In the genomic region with DNA sequence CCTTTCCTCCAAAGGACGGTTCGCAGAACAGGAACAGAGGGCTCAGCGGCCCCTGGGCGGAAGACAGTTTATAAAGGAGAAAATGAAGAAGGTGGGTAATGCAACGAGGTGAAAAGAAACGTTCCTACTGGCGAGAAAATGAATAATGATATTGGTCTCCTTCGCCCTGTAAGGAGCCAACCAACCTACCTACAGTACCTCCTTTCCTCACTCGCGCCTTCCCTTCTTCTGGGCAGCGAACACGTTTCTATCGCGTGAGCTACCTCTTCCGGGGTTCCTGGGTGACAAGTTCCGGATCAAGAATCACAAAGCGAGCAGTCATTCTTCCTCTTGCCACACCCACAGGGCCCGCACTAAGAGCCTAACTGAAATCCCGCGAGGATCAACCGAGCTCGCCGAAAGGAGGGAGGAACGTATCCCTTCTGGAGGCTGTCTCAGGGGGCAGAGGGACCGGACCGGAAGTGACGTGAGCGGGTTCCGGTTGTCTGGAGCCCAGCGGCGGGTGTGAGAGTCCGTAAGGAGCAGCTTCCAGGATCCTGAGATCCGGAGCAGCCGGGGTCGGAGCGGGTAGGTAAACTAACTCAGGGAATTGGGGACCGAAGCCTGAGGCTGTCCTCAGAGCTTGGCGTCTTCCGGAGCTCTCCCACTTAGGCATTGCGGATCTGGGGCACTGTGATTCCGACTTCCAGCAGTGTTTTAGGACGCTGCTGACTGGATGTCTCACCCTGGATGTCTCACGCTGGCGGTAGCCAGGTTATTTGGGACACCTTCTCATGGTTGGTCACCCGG, we compare ENCODE assay signal across 1 cellular context.
TF ChIP-seq lines count a peak whose summit lies in the region.

A gene (minus strand): TSS at position 249 of the 789 bp plus-strand sequence. CDS start 9,452 bp downstream, outside the sequence.
A gene (plus strand): TSS at position 473 of the 789 bp plus-strand sequence. CDS start 23,793 bp downstream, outside the sequence.

TF ChIP-seq in H1, 55 proteins besides CTCF, POLR2A, EP300 and RAD21:
- TF ChIP-seq SP4 (IDR thresholded peaks at IDR 0.05; ENCODE audit: low read length): peak; percentile 66; the same call in 1 of the 2 replicates
- peak; percentile 92 for TF ChIP-seq GABPA (IDR thresholded peaks at IDR 0.05; ENCODE audit: borderline replicate concordance, insufficient read depth, low read length)
- TF ChIP-seq JUND (IDR thresholded peaks at IDR 0.05; ENCODE audit: low read length): peak; percentile 60; the same call in 1 of the 2 replicates
- TF ChIP-seq POLR2AphosphoS5 (IDR thresholded peaks at IDR 0.05; ENCODE audit: low read depth, low read length): peak; percentile 97
- no peak for TF ChIP-seq POU5F1 (IDR thresholded peaks at IDR 0.05; ENCODE audit: low read depth, low read length)
- TF ChIP-seq GTF2F1 (IDR thresholded peaks at IDR 0.05; ENCODE audit: borderline replicate concordance, low read depth, low read length): 0 out of 2 replicates have a peak, but pooled peaks have one; percentile 13
- peak; percentile 95 for TF ChIP-seq TAF1 (IDR thresholded peaks at IDR 0.05; ENCODE audit: low read depth, low read length)
- no peak for TF ChIP-seq SP2 (IDR thresholded peaks at IDR 0.05; ENCODE audit: low read length)
- TF ChIP-seq BRCA1 (IDR thresholded peaks at IDR 0.05; ENCODE audit: low read depth, low read length): peak; percentile 89
- peak; percentile 67 for TF ChIP-seq KDM4A (IDR thresholded peaks at IDR 0.05; ENCODE audit: low read depth, low read length, severe bottlenecking)
- TF ChIP-seq CREB1 (IDR thresholded peaks at IDR 0.05): peak; percentile 86
- peak; percentile 80 for TF ChIP-seq TAF7 (optimal IDR thresholded peaks at IDR 0.05; ENCODE audit: borderline replicate concordance, low read depth, low read length)
- TF ChIP-seq, protein P1, sequence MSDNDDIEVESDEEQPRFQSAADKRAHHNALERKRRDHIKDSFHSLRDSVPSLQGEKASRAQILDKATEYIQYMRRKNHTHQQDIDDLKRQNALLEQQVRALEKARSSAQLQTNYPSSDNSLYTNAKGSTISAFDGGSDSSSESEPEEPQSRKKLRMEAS (IDR thresholded peaks at IDR 0.05): peak; percentile 91
- TF ChIP-seq CEBPB (IDR thresholded peaks at IDR 0.05; ENCODE audit: low read depth, low read length): 0 out of 2 replicates have a peak, but pooled peaks have one; percentile 20
- TF ChIP-seq, protein P2, sequence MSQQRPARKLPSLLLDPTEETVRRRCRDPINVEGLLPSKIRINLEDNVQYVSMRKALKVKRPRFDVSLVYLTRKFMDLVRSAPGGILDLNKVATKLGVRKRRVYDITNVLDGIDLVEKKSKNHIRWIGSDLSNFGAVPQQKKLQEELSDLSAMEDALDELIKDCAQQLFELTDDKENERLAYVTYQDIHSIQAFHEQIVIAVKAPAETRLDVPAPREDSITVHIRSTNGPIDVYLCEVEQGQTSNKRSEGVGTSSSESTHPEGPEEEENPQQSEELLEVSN (IDR thresholded peaks at IDR 0.05): no peak
- TF ChIP-seq TBP (IDR thresholded peaks at IDR 0.05; ENCODE audit: low read depth, low read length): peak; percentile 84
- TF ChIP-seq CBX8 (IDR thresholded peaks at IDR 0.05; ENCODE audit: borderline replicate concordance, low read depth, low read length): no peak
- TF ChIP-seq SIN3A (conservative IDR thresholded peaks at IDR 0.05 in 1 of 2, IDR thresholded peaks at IDR 0.05 in 1 of 2; ENCODE audit: low read depth in 1 of 2, low read length in 2 of 2): peak; percentile 86; a peak in 3 of 4 replicates
- TF ChIP-seq CTBP2 (IDR thresholded peaks at IDR 0.05; ENCODE audit: borderline replicate concordance, insufficient read depth, insufficient read length, low read length): no peak
- TF ChIP-seq ASH2L (IDR thresholded peaks at IDR 0.05; ENCODE audit: low read length): peak; percentile 87
- TF ChIP-seq SAP30 (IDR thresholded peaks at IDR 0.05; ENCODE audit: insufficient read depth, insufficient replicate concordance, low read length): peak; percentile 89
- TF ChIP-seq PHF8 (conservative IDR thresholded peaks at IDR 0.05; ENCODE audit: low read depth, low read length): peak; percentile 71
- TF ChIP-seq, protein P3, sequence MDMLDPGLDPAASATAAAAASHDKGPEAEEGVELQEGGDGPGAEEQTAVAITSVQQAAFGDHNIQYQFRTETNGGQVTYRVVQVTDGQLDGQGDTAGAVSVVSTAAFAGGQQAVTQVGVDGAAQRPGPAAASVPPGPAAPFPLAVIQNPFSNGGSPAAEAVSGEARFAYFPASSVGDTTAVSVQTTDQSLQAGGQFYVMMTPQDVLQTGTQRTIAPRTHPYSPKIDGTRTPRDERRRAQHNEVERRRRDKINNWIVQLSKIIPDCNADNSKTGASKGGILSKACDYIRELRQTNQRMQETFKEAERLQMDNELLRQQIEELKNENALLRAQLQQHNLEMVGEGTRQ (IDR thresholded peaks at IDR 0.05; ENCODE audit: low read length): no peak
- TF ChIP-seq SP1 (IDR thresholded peaks at IDR 0.05; ENCODE audit: low read depth, low read length): peak; percentile 19; the same call in 1 of the 2 replicates
- TF ChIP-seq CHD2 (IDR thresholded peaks at IDR 0.05; ENCODE audit: low read length): peak; percentile 97
